29 cellular contexts compared by ENCODE assay signal in the genomic region with DNA sequence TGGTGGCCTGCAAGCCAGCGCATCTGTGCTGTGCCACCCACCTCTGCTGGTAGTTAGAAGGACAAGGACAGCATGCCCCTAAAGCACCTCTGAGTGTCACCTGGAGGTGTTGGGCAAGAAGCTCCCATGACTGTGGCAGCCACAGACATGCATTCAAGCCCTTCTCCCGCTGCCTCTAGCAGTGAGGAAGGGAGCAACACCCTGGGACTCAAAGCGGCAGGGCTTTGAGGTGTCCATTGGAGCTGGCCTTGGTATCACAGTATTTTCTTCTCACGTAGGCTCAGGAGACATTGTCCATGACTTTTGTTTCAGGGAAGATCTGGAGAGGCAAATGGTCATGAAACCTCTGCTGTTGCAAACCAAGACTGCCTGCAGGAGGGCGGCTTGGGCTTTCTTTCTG.
"Had no signal": no experiment of that assay in that cellular context is flagged by ENCODE, and none has a peak within 500 bp of the region (broad histone marks: within the 10 kb centered on the region; RNA-seq: fewer than 3 reads in every experiment).

No MANE protein-coding gene starts in this region.

- H3K4me3 ChIP-seq: stomach, suprapubic skin, testis, thoracic aorta, thyroid gland, tibial artery, tibial nerve, transverse colon, upper lobe of left lung, upper lobe of right lung, uterus, vagina had no signal

- ATAC-seq: stimulated activated effector memory CD8-positive, alpha-beta T cell treated with anti-CD3 and anti-CD28 coated beads, Interleukin-12 subunit alpha, Interleukin-12 subunit beta, amount 100 ng/mL, for 72 hours; stimulated activated memory B cell treated with anti-CD40 and anti-IgM and Interleukin-4, amounts not matched to agents 10 μg/mL and 1 μg/mL and 100 μg/mL, for 72 hours; stimulated activated naive B cell treated with anti-CD40 and anti-IgM and Interleukin-4, amounts not matched to agents 10 μg/mL and 1 μg/mL and 100 μg/mL, for 72 hours; stimulated activated naive CD8-positive, alpha-beta T cell treated with anti-CD3 and anti-CD28 coated beads, Interleukin-15, amount 100 ng/mL, for 72 hours; stimulated activated naive CD8-positive, alpha-beta T cell treated with anti-CD3 and anti-CD28 coated beads, Interleukin-15, Interleukin-2, amounts not matched to agents 100 U/mL and 50 U/mL, for 24 hours; upper lobe of right lung had no signal

- H3K27ac ChIP-seq: stomach, suprapubic skin, testis, thoracic aorta, thyroid gland, tibial artery, tibial nerve, transverse colon, upper lobe of left lung, upper lobe of right lung, uterus, vagina had no signal

- H3K4me1 Mint-ChIP-seq: stimulated activated effector memory CD8-positive, alpha-beta T cell treated with anti-CD3 and anti-CD28 coated beads, Interleukin-12 subunit alpha, Interleukin-12 subunit beta, amount 100 ng/mL, for 72 hours; stimulated activated memory B cell treated with anti-CD40 and anti-IgM and Interleukin-4, amounts not matched to agents 10 μg/mL and 1 μg/mL and 100 μg/mL, for 72 hours; stimulated activated naive CD8-positive, alpha-beta T cell treated with anti-CD3 and anti-CD28 coated beads, Interleukin-15, amount 100 ng/mL, for 72 hours had no signal

- H3K27me3 ChIP-seq: stomach, suprapubic skin, testis, thyroid gland, tibial artery, tibial nerve, transverse colon, upper lobe of left lung, upper lobe of right lung, uterus, vagina had no signal

- H3K36me3 Mint-ChIP-seq: stimulated activated effector memory CD8-positive, alpha-beta T cell treated with anti-CD3 and anti-CD28 coated beads, Interleukin-12 subunit alpha, Interleukin-12 subunit beta, amount 100 ng/mL, for 72 hours; stimulated activated memory B cell treated with anti-CD40 and anti-IgM and Interleukin-4, amounts not matched to agents 10 μg/mL and 1 μg/mL and 100 μg/mL, for 72 hours; stimulated activated naive B cell treated with anti-CD40 and anti-IgM and Interleukin-4, amounts not matched to agents 10 μg/mL and 1 μg/mL and 100 μg/mL, for 72 hours; type B pancreatic cell had no signal

- H3K27ac Mint-ChIP-seq: stimulated activated effector memory CD8-positive, alpha-beta T cell treated with anti-CD3 and anti-CD28 coated beads, Interleukin-12 subunit alpha, Interleukin-12 subunit beta, amount 100 ng/mL, for 72 hours; stimulated activated memory B cell treated with anti-CD40 and anti-IgM and Interleukin-4, amounts not matched to agents 10 μg/mL and 1 μg/mL and 100 μg/mL, for 72 hours; stimulated activated naive B cell treated with anti-CD40 and anti-IgM and Interleukin-4, amounts not matched to agents 10 μg/mL and 1 μg/mL and 100 μg/mL, for 72 hours; stimulated activated naive CD8-positive, alpha-beta T cell treated with anti-CD3 and anti-CD28 coated beads, Interleukin-15, amount 100 ng/mL, for 72 hours; stimulated activated naive CD8-positive, alpha-beta T cell treated with anti-CD3 and anti-CD28 coated beads, Interleukin-15, Interleukin-2, amounts not matched to agents 100 ng/mL and 50 ng/mL, for 24 hours; type B pancreatic cell had no signal

- DNase-seq: stimulated activated CD4-positive, alpha-beta T cell treated with anti-CD3 and anti-CD28 coated beads, Interleukin-2, amount 100 ng/mL, for 48 hours; stimulated activated CD4-positive, alpha-beta T cell treated with anti-CD3 and anti-CD28 coated beads, Interleukin-4, amount 100 ng/mL, for 1 hour; stimulated activated CD4-positive, alpha-beta T cell treated with anti-CD3 and anti-CD28 coated beads, Interleukin-4, amount 100 ng/mL, for 24 hours; stimulated activated CD4-positive, alpha-beta T cell treated with anti-CD3 and anti-CD28 coated beads, Interleukin-4, amount 100 ng/mL, for 4 hours; stimulated activated CD8-positive, alpha-beta memory T cell treated with anti-CD3 and anti-CD28 coated beads, Interleukin-4, amount 100 ng/mL, for 48 hours; stimulated activated naive B cell treated with anti-CD40 and anti-IgM and Interleukin-4, amounts not matched to agents 10 μg/mL and 1 μg/mL and 100 μg/mL, for 72 hours; stimulated activated naive CD4-positive, alpha-beta T cell; stimulated activated naive CD4-positive, alpha-beta T cell treated with Interleukin-2 at 50 U/mL for 16 hours; stimulated activated naive CD8-positive, alpha-beta T cell treated with anti-CD3 and anti-CD28 coated beads, Interleukin-15, amount 100 ng/mL, for 72 hours; stimulated activated naive CD8-positive, alpha-beta T cell treated with anti-CD3 and anti-CD28 coated beads, Interleukin-15, Interleukin-2, amounts not matched to agents 100 U/mL and 50 U/mL, for 24 hours; stomach; substantia nigra; testis; thyroid gland; tibial artery; transverse colon; trophoblast cell; upper lobe of right lung; uterus had no signal

- H3K9me3 ChIP-seq: stomach, suprapubic skin, testis, thoracic aorta, thyroid gland, tibial artery, tibial nerve, transverse colon, upper lobe of left lung, upper lobe of right lung, uterus, vagina had no signal

- H3K27me3 Mint-ChIP-seq: type B pancreatic cell had no signal

- H3K36me3 ChIP-seq: stomach, suprapubic skin, thoracic aorta, thyroid gland, tibial artery, tibial nerve, transverse colon, upper lobe of left lung, upper lobe of right lung, uterus, vagina had no signal

- H3K4me1 ChIP-seq: stomach, suprapubic skin, testis, thyroid gland, tibial nerve, transverse colon, upper lobe of left lung, upper lobe of right lung, uterus, vagina had no signal

- FAIRE-seq: urothelium cell line had no signal

- H3K4me3 Mint-ChIP-seq: stimulated activated effector memory CD8-positive, alpha-beta T cell treated with anti-CD3 and anti-CD28 coated beads, Interleukin-12 subunit alpha, Interleukin-12 subunit beta, amount 100 ng/mL, for 72 hours; stimulated activated memory B cell treated with anti-CD40 and anti-IgM and Interleukin-4, amounts not matched to agents 10 μg/mL and 1 μg/mL and 100 μg/mL, for 72 hours; stimulated activated naive B cell treated with anti-CD40 and anti-IgM and Interleukin-4, amounts not matched to agents 10 μg/mL and 1 μg/mL and 100 μg/mL, for 72 hours; stimulated activated naive CD8-positive, alpha-beta T cell treated with anti-CD3 and anti-CD28 coated beads, Interleukin-15, amount 100 ng/mL, for 72 hours; stimulated activated naive CD8-positive, alpha-beta T cell treated with anti-CD3 and anti-CD28 coated beads, Interleukin-15, Interleukin-2, amounts not matched to agents 100 ng/mL and 50 ng/mL, for 24 hours; type B pancreatic cell had no signal

- H3K9me3 Mint-ChIP-seq: stimulated activated effector memory CD8-positive, alpha-beta T cell treated with anti-CD3 and anti-CD28 coated beads, Interleukin-12 subunit alpha, Interleukin-12 subunit beta, amount 100 ng/mL, for 72 hours; stimulated activated memory B cell treated with anti-CD40 and anti-IgM and Interleukin-4, amounts not matched to agents 10 μg/mL and 1 μg/mL and 100 μg/mL, for 72 hours; stimulated activated naive B cell treated with anti-CD40 and anti-IgM and Interleukin-4, amounts not matched to agents 10 μg/mL and 1 μg/mL and 100 μg/mL, for 72 hours; stimulated activated naive CD8-positive, alpha-beta T cell treated with anti-CD3 and anti-CD28 coated beads, Interleukin-15, amount 100 ng/mL, for 72 hours; stimulated activated naive CD8-positive, alpha-beta T cell treated with anti-CD3 and anti-CD28 coated beads, Interleukin-15, Interleukin-2, amounts not matched to agents 100 ng/mL and 50 ng/mL, for 24 hours; type B pancreatic cell had no signal
